In the genomic region with DNA sequence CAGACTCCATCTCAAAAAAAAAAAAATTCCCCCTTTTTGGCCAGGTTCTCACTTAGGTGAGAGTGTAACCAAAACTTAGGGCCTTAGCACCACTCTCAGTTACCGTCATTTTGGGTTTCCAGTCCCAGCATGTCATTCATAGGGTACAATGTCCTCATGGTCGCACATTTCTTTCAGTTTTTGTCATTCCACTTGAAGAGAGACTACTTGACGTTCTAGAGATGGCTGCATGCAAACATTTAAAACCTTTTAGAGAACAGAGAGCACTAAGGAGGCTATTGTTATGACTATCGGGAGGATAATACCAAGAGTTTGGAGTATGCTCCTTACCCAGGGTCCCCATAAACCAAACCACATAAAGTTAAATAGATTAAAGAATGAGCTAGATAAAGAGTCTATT, we compare ENCODE assay signal across 26 cellular contexts.
"Had no signal": no experiment of that assay in that cellular context is flagged by ENCODE, and none has a peak within 500 bp of the region (broad histone marks: within the 10 kb centered on the region; RNA-seq: fewer than 3 reads in every experiment).

No MANE protein-coding gene starts in this region.

- ATAC-seq: left colon; left lung; lower lobe of right lung; naive thymus-derived CD8-positive, alpha-beta T cell; right cardiac atrium; sciatic nerve; upper lobe of right lung had no signal

- H3K9me3 Mint-ChIP-seq: immature natural killer cell; stimulated activated naive CD8-positive, alpha-beta T cell treated with anti-CD3 and anti-CD28 coated beads, Interleukin-15, Interleukin-2, amounts not matched to agents 100 ng/mL and 50 ng/mL, for 24 hours had no signal

- DNase-seq: hypothalamus; immature natural killer cell; kidney; left colon; left lung; lower lobe of right lung; mammary epithelial cell; mesenchymal stem cell; naive thymus-derived CD8-positive, alpha-beta T cell; occipital lobe; ovary; posterior cingulate gyrus; retina; right cardiac atrium; stimulated activated CD4-positive, alpha-beta T cell treated with anti-CD3 and anti-CD28 coated beads, Interleukin-12 subunit alpha, Interleukin-12 subunit beta, amount 100 ng/mL, for 4 hours; stimulated activated CD4-positive, alpha-beta T cell treated with anti-CD3 and anti-CD28 coated beads, Interleukin-15, amount 100 ng/mL, for 24 hours; stimulated activated CD4-positive, alpha-beta T cell treated with anti-CD3 and anti-CD28 coated beads, Interleukin-2, amount 100 ng/mL, for 24 hours; stimulated activated CD4-positive, alpha-beta T cell treated with anti-CD3 and anti-CD28 coated beads, Interleukin-4, amount 100 ng/mL, for 1 hour; stimulated activated naive CD4-positive, alpha-beta T cell; tibial artery; trophoblast cell; upper lobe of right lung had no signal

- H3K4me1 Mint-ChIP-seq: immature natural killer cell; naive thymus-derived CD8-positive, alpha-beta T cell had no signal

- H3K27ac Mint-ChIP-seq: immature natural killer cell; naive thymus-derived CD8-positive, alpha-beta T cell; nephron; stimulated activated naive CD8-positive, alpha-beta T cell treated with anti-CD3 and anti-CD28 coated beads, Interleukin-15, Interleukin-2, amounts not matched to agents 100 ng/mL and 50 ng/mL, for 24 hours had no signal

- H3K4me3 Mint-ChIP-seq: immature natural killer cell; naive thymus-derived CD8-positive, alpha-beta T cell; nephron; neural crest cell; stimulated activated naive CD8-positive, alpha-beta T cell treated with anti-CD3 and anti-CD28 coated beads, Interleukin-15, Interleukin-2, amounts not matched to agents 100 ng/mL and 50 ng/mL, for 24 hours had no signal
